21 cellular contexts compared by ENCODE assay signal in the genomic region with DNA sequence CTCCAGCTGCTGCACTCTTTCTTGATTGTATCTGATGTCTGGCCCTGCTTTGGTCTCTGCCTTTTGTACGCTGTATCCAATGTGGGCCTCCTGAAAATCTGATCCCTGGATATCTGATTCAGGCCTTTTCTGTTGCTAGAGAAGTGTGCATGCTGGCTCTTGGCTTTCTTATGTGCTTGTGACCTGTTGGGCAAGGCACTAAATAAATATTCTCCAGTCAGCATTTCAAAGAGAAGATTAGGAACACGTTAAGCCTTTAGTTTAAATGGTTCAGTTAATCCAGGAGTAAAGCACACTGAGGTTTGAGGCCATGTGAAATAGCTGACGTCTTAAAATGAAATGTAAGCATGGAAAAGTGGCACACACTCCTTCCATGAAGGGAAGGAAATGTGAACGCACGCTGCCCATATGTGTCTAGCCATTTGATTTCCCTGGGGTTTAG. TPM values are rescaled to one million over a fixed set of nuclear protein-coding genes. Genes with fewer than 3 reads are reported as not detected.
DNase-seq lines count a peak whose midpoint lies in the region; ATAC-seq, FAIRE-seq and TF ChIP-seq lines count a peak whose summit lies in the region.
"Had no signal": no experiment of that assay in that cellular context is flagged by ENCODE, and none has a peak within 500 bp of the region (broad histone marks: within the 10 kb centered on the region; RNA-seq: fewer than 3 reads in every experiment).

No MANE protein-coding gene starts in this region.

- peak overlapping the region; percentile 21 for H3K4me3 Mint-ChIP-seq in glutamatergic neuron (ENCODE audit: unreplicated experiment)
- H3K4me3 Mint-ChIP-seq: activated naive CD8-positive, alpha-beta T cell treated with anti-CD3 and anti-CD28 coated beads for 36 hours; T-helper 2 cell treated with Interferon-gamma antibody and Interleukin-4, amounts not matched to agents 5 μg/mL and 100 μg/mL, for 36 hours had no signal

- H3K9me3 ChIP-seq in HepG2 (ENCODE audit: low read length) = no peaks in the 10 kb centered on the region
- H3K9me3 ChIP-seq in right lobe of liver = no peaks in the 10 kb centered on the region
- no peaks in the 10 kb centered on the region for H3K9me3 ChIP-seq in parathyroid adenoma (ENCODE audit: control insufficient read depth, low read length)
- H3K9me3 ChIP-seq: BLaER1 treated with 17β-estradiol and CSF1 and Interleukin-3, amounts not matched to agents 10 nM and 100 nM had no signal

- peaks cover 5% of the 10 kb centered on the region for H3K27me3 Mint-ChIP-seq in glutamatergic neuron (ENCODE audit: unreplicated experiment)

- H2AFZ ChIP-seq in HepG2 (ENCODE audit: low read length) (peak overlapping the region; percentile 28), parathyroid adenoma (peak overlapping the region; percentile 58)

- H3K4me1 ChIP-seq in HepG2 (ENCODE audit: insufficient read depth, low read length) (peaks cover 69% of the 10 kb centered on the region), right lobe of liver (no peaks in the 10 kb centered on the region), parathyroid adenoma (peaks cover 54% of the 10 kb centered on the region)

- TF ChIP-seq EP300 in HepG2 (IDR thresholded peaks at IDR 0.05; ENCODE audit: low read depth in 2 of 2, low read length in 2 of 2) = no peak
- TF ChIP-seq EP300 in HepG2 (CRISPR knock-in tag; IDR thresholded peaks at IDR 0.05; ENCODE audit: borderline replicate concordance) = no peak

- no peak for TF ChIP-seq RAD21 in HepG2 (CRISPR knock-in tag; IDR thresholded peaks at IDR 0.05)

- TF ChIP-seq CTCF in HepG2 (CRISPR knock-in tag; IDR thresholded peaks at IDR 0.05) (no peak), right lobe of liver (IDR thresholded peaks at IDR 0.05) (no peak), glutamatergic neuron (IDR thresholded peaks at IDR 0.05; ENCODE audit: partially characterized antibody, unreplicated experiment) (no peak), parathyroid adenoma (IDR thresholded peaks at IDR 0.05) (no peak)

- TF ChIP-seq POLR2A in HepG2 (IDR thresholded peaks at IDR 0.05; ENCODE audit: insufficient read depth in 1 of 2, low read depth in 2 of 2, low read length in 2 of 2) = no peak
- TF ChIP-seq POLR2A in right lobe of liver (IDR thresholded peaks at IDR 0.05) = no peak

- H3K36me3 ChIP-seq in HepG2 (replicated peaks in 1 of 2; ENCODE audit: control insufficient read depth in 1 of 2, insufficient read depth in 2 of 2, low read length in 2 of 2) (no peaks in the 10 kb centered on the region), right lobe of liver (no peaks in the 10 kb centered on the region), parathyroid adenoma (ENCODE audit: control insufficient read depth, insufficient read depth, low read length) (no peaks in the 10 kb centered on the region)
- H3K36me3 ChIP-seq: BLaER1 treated with 17β-estradiol and CSF1 and Interleukin-3, amounts not matched to agents 10 nM and 100 nM; cardiac muscle cell had no signal

- no peak for DNase-seq in HepG2 (ENCODE audit: low spot score)
- no peak for DNase-seq in right lobe of liver
- no peak for DNase-seq in glutamatergic neuron
- DNase-seq in glomerular visceral epithelial cell (ENCODE audit: extremely low spot score) = no peak
- DNase-seq in left colon = no peak
- no peak for DNase-seq in NAMALWA (ENCODE audit: low spot score)
- DNase-seq in inferior parietal cortex (ENCODE audit: extremely low spot score) = no peak
- DNase-seq: activated CD4-positive, CD25-positive, alpha-beta regulatory T cell treated with anti-CD3 and anti-CD28 coated beads, Interleukin-2, amount 50 U/mL, for 72 hours; activated naive CD8-positive, alpha-beta T cell treated with anti-CD3 and anti-CD28 coated beads for 36 hours; kidney glomerular epithelial cell; NCI-H1048; NCI-H2081 treated with DMSO at 0.1 percent for 48 hours; NCI-H510A treated with DMSO at 0.1 percent for 48 hours; nucleus accumbens; SIG-M5; stimulated activated CD4-positive, alpha-beta T cell treated with anti-CD3 and anti-CD28 coated beads, Interleukin-4, amount 100 ng/mL, for 1 hour had no signal

- POLR2A ChIA-PET in HepG2 (lab: Yijun Ruan, JAX) = no interaction called here

- FAIRE-seq in HepG2 (lab: Jason Lieb, UNC) = peak; percentile 60

- H3K4me3 ChIP-seq in HepG2 (replicated peaks in 1 of 3; ENCODE audit: insufficient read depth in 1 of 3, low read depth in 2 of 3, low read length in 3 of 3) (peak overlapping the region; percentile 6 to 42 (median 33)), right lobe of liver (no peak overlapping the region), parathyroid adenoma (ENCODE audit: low read depth, low read length) (peak overlapping the region; percentile 7)
- H3K4me3 ChIP-seq: BLaER1 treated with 17β-estradiol and CSF1 and Interleukin-3, amounts not matched to agents 10 nM and 100 nM; cardiac muscle cell had no signal

- peak overlapping the region; percentile 87 for H3K4me2 ChIP-seq in HepG2 (ENCODE audit: low read depth, low read length)
- peak overlapping the region; percentile 59 for H3K4me2 ChIP-seq in parathyroid adenoma (ENCODE audit: low read length)
- H3K4me2 ChIP-seq: KMS-11 had no signal

- intact Hi-C loops in HepG2 (cut with micrococcal nuclease; ENCODE audit: unreplicated experiment) = loop anchor here (10.0 kb wide), 1 partner anchor 144 kb away; no protein-coding TSS in a partner anchor
- intact Hi-C loops in right lobe of liver (cut with DNase I) = no loop called here
- intact Hi-C loops in left colon (cut with DNase I, micrococcal nuclease) = no loop called here

- no TSS peak for BruUV-seq in HepG2 (replicated peaks; lab: Mats Ljungman, UMichigan)

- H3K79me2 ChIP-seq in HepG2 (ENCODE audit: insufficient read depth, low read length) (no peaks in the 10 kb centered on the region), parathyroid adenoma (no peaks in the 10 kb centered on the region)

- CTCF ChIA-PET in HepG2 (lab: Yijun Ruan, JAX; ENCODE audit: low intra/inter-chr PET ratio, low total read pairs) = no interaction called here

- H3K27me3 ChIP-seq in HepG2 (ENCODE audit: control insufficient read depth in 1 of 2, insufficient read depth in 2 of 2, low read length in 2 of 2) (peaks cover 0 to 6% of the 10 kb centered on the region in 2 experiments; a peak in 1 of 5 replicates), right lobe of liver (no peaks in the 10 kb centered on the region), parathyroid adenoma (ENCODE audit: control insufficient read depth, insufficient read depth, low read length) (no peaks in the 10 kb centered on the region)
- H3K27me3 ChIP-seq: BLaER1 treated with 17β-estradiol and CSF1 and Interleukin-3, amounts not matched to agents 10 nM and 100 nM; cardiac muscle cell had no signal

- H3K36me3 Mint-ChIP-seq in glutamatergic neuron (ENCODE audit: unreplicated experiment) = no peaks in the 10 kb centered on the region
- H3K36me3 Mint-ChIP-seq: activated naive CD8-positive, alpha-beta T cell treated with anti-CD3 and anti-CD28 coated beads for 36 hours had no signal

- no peak overlapping the region; the same call in 1 of the 2 replicates for H3K9ac ChIP-seq in HepG2 (ENCODE audit: insufficient read depth, low read depth, low read length)
- H3K9ac ChIP-seq in parathyroid adenoma = no peak overlapping the region
- H3K9ac ChIP-seq: BLaER1 treated with 17β-estradiol and CSF1 and Interleukin-3, amounts not matched to agents 10 nM and 100 nM; KMS-11 had no signal

- peak overlapping the region; percentile 57 for H3K27ac Mint-ChIP-seq in glutamatergic neuron (ENCODE audit: unreplicated experiment)
- H3K27ac Mint-ChIP-seq: activated naive CD8-positive, alpha-beta T cell treated with anti-CD3 and anti-CD28 coated beads for 36 hours; T-helper 2 cell treated with Interferon-gamma antibody and Interleukin-4, amounts not matched to agents 5 μg/mL and 100 μg/mL, for 36 hours had no signal

- ATAC-seq in HepG2 (peak; percentile 36), right lobe of liver (no peak), left colon (no peak)

- H3K27ac ChIP-seq in HepG2 (ENCODE audit: extremely low read length, insufficient read depth, low read length) = no peak overlapping the region
- H3K27ac ChIP-seq in right lobe of liver = no peak overlapping the region
- peak overlapping the region; percentile 96 for H3K27ac ChIP-seq in parathyroid adenoma
- H3K27ac ChIP-seq: BLaER1 treated with 17β-estradiol and CSF1 and Interleukin-3, amounts not matched to agents 10 nM and 100 nM; cardiac muscle cell; KMS-11 had no signal

- H3K9me3 Mint-ChIP-seq in glutamatergic neuron (ENCODE audit: unreplicated experiment) = peaks cover 2% of the 10 kb centered on the region
- H3K9me3 Mint-ChIP-seq: activated naive CD8-positive, alpha-beta T cell treated with anti-CD3 and anti-CD28 coated beads for 36 hours; T-helper 2 cell treated with Interferon-gamma antibody and Interleukin-4, amounts not matched to agents 5 μg/mL and 100 μg/mL, for 36 hours had no signal

- no peaks in the 10 kb centered on the region for H4K20me1 ChIP-seq in HepG2 (ENCODE audit: insufficient read depth, low read length)
- H4K20me1 ChIP-seq: BLaER1 treated with 17β-estradiol and CSF1 and Interleukin-3, amounts not matched to agents 10 nM and 100 nM had no signal

- WGBS in HepG2 (ENCODE audit: low lambda C conversion rate) = 0% methylated on average over 5 of the region's 5 CpGs
- WGBS in right lobe of liver (ENCODE audit: insufficient coverage, low coverage, low lambda C conversion rate, missing lambda C conversion rate) = 65% methylated on average over 4 of the region's 5 CpGs

- in situ Hi-C loops in HepG2 (cut with HindIII; ENCODE audit: extremely low pct_ligation_motif_present, low pct_unique_long_range_greater_than_20kb) = no loop called here

- peaks cover 53% of the 10 kb centered on the region for H3K4me1 Mint-ChIP-seq in glutamatergic neuron (ENCODE audit: low read depth, unreplicated experiment)
- H3K4me1 Mint-ChIP-seq: activated naive CD8-positive, alpha-beta T cell treated with anti-CD3 and anti-CD28 coated beads for 36 hours had no signal

RNA-seq across cellular contexts. Expression of gene F3, which starts 9.3 kb away (rescaled TPM):
- 3.4 and 9.0 TPM in 2 replicates for total RNA-seq in HepG2 (2016; rRNA removed; fragmentation: Illumina TruSeq; extraction: Trizol)
- total RNA-seq in HepG2 (2016; cell fraction: cytosol; rRNA removed; fragmentation: Illumina TruSeq; extraction: Trizol; ENCODE audit: low read depth) = 1.4 and 1.6 TPM in 2 replicates
- total RNA-seq in HepG2 (2016; cell fraction: insoluble cytoplasmic fraction; rRNA removed; fragmentation: Illumina TruSeq; extraction: Trizol) = 2.9 and 7.7 TPM in 2 replicates
- 3.7 and 3.9 TPM in 2 replicates for total RNA-seq in HepG2 (2016; cell fraction: membrane; rRNA removed; fragmentation: Illumina TruSeq; extraction: Trizol)
- total RNA-seq in HepG2 (2016; cell fraction: nucleus; rRNA removed; fragmentation: Illumina TruSeq; extraction: Trizol) = 10.1 and 10.5 TPM in 2 replicates
- 5.8 and 6.6 TPM in 2 replicates for polyA plus RNA-seq in HepG2 (2011; rRNA removed)
- 3.0 and 4.3 TPM in 2 replicates for polyA plus RNA-seq in HepG2 (2011; cell fraction: cytosol; rRNA removed)
- 7.5 and 9.6 TPM in 2 replicates for polyA plus RNA-seq in HepG2 (2011; cell fraction: nucleus; rRNA removed)
- polyA plus RNA-seq in HepG2 (2012) = 4.0 and 4.2 TPM in 2 replicates
- polyA plus RNA-seq in HepG2 (2016; cell fraction: cytosol; fragmentation: Illumina TruSeq; extraction: Trizol; ENCODE audit: low read depth) = 0.70 and 0.80 TPM in 2 replicates
- polyA plus RNA-seq in HepG2 (2016; cell fraction: insoluble cytoplasmic fraction; fragmentation: Illumina TruSeq; extraction: Trizol; ENCODE audit: low read depth) = 2.8 and 3.5 TPM in 2 replicates
- polyA plus RNA-seq in HepG2 (2016; cell fraction: membrane; fragmentation: Illumina TruSeq; extraction: Trizol; ENCODE audit: low read depth) = 1.1 and 1.3 TPM in 2 replicates
- polyA plus RNA-seq in HepG2 (2016; cell fraction: nucleus; fragmentation: Illumina TruSeq; extraction: Trizol; ENCODE audit: insufficient read depth, low read depth) = 23.2 and 27.8 TPM in 2 replicates
- 5.0 and 22.4 TPM in 2 replicates for polyA minus RNA-seq in HepG2 (2011; rRNA and poly(A)+ RNA removed; ENCODE audit: low replicate concordance)
- 2.5 and 3.2 TPM in 2 replicates for polyA minus RNA-seq in HepG2 (2011; cell fraction: cytosol; rRNA and poly(A)+ RNA removed)
- polyA minus RNA-seq in HepG2 (2011; cell fraction: nucleus; rRNA and poly(A)+ RNA removed) = 4.8 and 6.8 TPM in 2 replicates
- total RNA-seq in right lobe of liver = 1 to 10 TPM in 4 of 6 experiments, under 1 TPM in 2; 0.79 to 6.8 (median 2.6) TPM
- total RNA-seq in glutamatergic neuron (ENCODE audit: unreplicated experiment) = 0.93 TPM
- 10 to 100 TPM; 44.4 to 52.4 TPM for total RNA-seq in left colon

Comparison
In these comparisons a context has a peak if more than half of its experiments do, and no peak if none do; other contexts are left out.
1. H3K4me3 ChIP-seq: peak in HepG2 (3 of 3) and parathyroid adenoma (single experiment); none in right lobe of liver (0 of 3).